22 cellular contexts compared by ENCODE assay signal in the genomic region with DNA sequence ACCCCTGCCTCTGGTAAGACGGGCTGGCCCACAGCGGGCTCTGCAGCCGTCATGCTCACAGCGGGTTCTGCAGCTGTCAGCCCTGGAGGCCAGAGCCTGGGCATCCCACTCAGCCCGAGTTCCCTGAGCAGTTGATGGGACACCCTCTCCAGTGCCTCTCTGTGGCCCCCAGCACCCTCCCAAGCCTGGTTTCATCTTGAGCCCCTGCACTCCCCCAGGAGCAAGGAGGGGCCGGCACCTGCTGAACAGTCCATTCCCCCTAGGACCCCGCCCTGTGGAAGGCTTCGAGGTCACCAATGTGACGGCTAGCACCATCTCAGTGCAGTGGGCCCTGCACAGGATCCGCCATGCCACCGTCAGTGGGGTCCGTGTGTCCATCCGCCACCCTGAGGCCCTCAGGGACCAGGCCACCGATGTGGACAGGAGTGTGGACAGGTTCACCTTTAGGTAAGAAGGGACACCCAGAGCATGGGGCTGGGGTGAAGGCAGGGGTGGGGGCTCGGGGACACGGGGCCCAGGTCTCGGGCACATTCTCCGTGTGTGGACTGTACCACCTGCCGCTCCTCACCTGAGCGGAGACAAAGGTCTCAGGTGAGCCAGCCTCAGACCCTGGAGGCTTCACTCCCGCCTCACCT. TPM values are rescaled to one million over a fixed set of nuclear protein-coding genes. Genes with fewer than 3 reads are reported as not detected.
DNase-seq lines count a peak whose midpoint lies in the region; ATAC-seq, FAIRE-seq and TF ChIP-seq lines count a peak whose summit lies in the region.
"Had no signal": no experiment of that assay in that cellular context is flagged by ENCODE, and none has a peak within 500 bp of the region (broad histone marks: within the 10 kb centered on the region; RNA-seq: fewer than 3 reads in every experiment).

No MANE protein-coding gene starts in this region.

- WGBS in lower leg skin, 2 donors, result 91 to 93% methylated on average over 19 to 21 of the region's 21 CpGs

- TF ChIP-seq CTCF in HEK293 (tag by site-specific recombination; IDR thresholded peaks at IDR 0.05) (no peak), lower leg skin (IDR thresholded peaks at IDR 0.05) (no peak)

- intact Hi-C loops in lower leg skin (cut with DNase I; ENCODE audit: low total_unique reads), result no loop called here

- H3K27me3 Mint-ChIP-seq in activated CD8-positive, alpha-beta memory T cell treated with anti-CD3 and anti-CD28 coated beads, Interleukin-2, amount 10 ng/mL, durations not matched to agents 7 days and 5 days, result peaks cover 2% of the 10 kb centered on the region
- H3K27me3 Mint-ChIP-seq: B cell had no signal

- no peak overlapping the region for H3K27ac ChIP-seq in HEK293 (ENCODE audit: extremely low read depth, low read depth, low read length)

- CTCF ChIA-PET in activated CD8-positive, alpha-beta memory T cell treated with anti-CD3 and anti-CD28 coated beads, Interleukin-2, amount 10 ng/mL, durations not matched to agents 7 days and 5 days (lab: Charles Lee), result interaction anchor here (2.1 kb wide), 1 partner anchor 11 kb away, joined by 5 read pairs; no protein-coding TSS in a partner anchor
- CTCF ChIA-PET in HEK293 (lab: Yijun Ruan, JAX), result interaction anchor here (1.2 to 1.7 kb wide), 3 partner anchors 11 to 216 kb away, joined by 3 to 4 read pairs (median 3); no protein-coding TSS in a partner anchor

- POLR2A ChIA-PET in HEK293 (lab: Yijun Ruan, JAX), result no interaction called here

- no peaks in the 10 kb centered on the region for H3K4me1 ChIP-seq in HEK293 (ENCODE audit: control insufficient read depth, insufficient read depth, low read length)

- no peak for ATAC-seq in activated CD8-positive, alpha-beta memory T cell treated with anti-CD3 and anti-CD28 coated beads, Interleukin-2, amount 10 ng/mL, durations not matched to agents 7 days and 5 days
- ATAC-seq: GM12878, HCT116, Panc1 had no signal

- H3K36me3 ChIP-seq in HEK293 (ENCODE audit: control insufficient read depth in 2 of 2, insufficient read depth in 1 of 2, low read length in 2 of 2), result no peaks in the 10 kb centered on the region

- no peak overlapping the region for H3K4me3 Mint-ChIP-seq in activated CD8-positive, alpha-beta memory T cell treated with anti-CD3 and anti-CD28 coated beads, Interleukin-2, amount 10 ng/mL, durations not matched to agents 7 days and 5 days
- H3K4me3 Mint-ChIP-seq: B cell had no signal

- DNase-seq in activated CD8-positive, alpha-beta memory T cell treated with anti-CD3 and anti-CD28 coated beads, Interleukin-2, amount 10 ng/mL, durations not matched to agents 7 days and 5 days, result peak; percentile 36
- no peak for DNase-seq in activated CD8-positive, alpha-beta memory T cell treated with anti-CD3 and anti-CD28 coated beads, Interleukin-2, amount 50 U/mL, for 4 hours
- peak; percentile 10 to 70 for DNase-seq in lower leg skin (ENCODE audit: low spot score in 2 of 2)
- DNase-seq in stimulated activated CD8-positive, alpha-beta memory T cell treated with anti-CD3 and anti-CD28 coated beads, Interleukin-4, amount 100 ng/mL, for 48 hours, result peak; percentile 17
- DNase-seq in stimulated activated CD4-positive, alpha-beta T cell treated with anti-CD3 and anti-CD28 coated beads, Interleukin-4, amount 100 ng/mL, for 1 hour, result no peak
- DNase-seq in globus pallidus (ENCODE audit: low spot score), result no peak
- no peak for DNase-seq in GM12892 (ENCODE audit: insufficient read length)
- DNase-seq: DMS79, GOT3, KG1, NCI-H1092, NCI-H1436, NCI-H187 treated with DMSO at 0.1 percent for 48 hours, NCI-H2107, NCI-H510A treated with DMSO at 0.1 percent for 48 hours, NCI-H774 had no signal

- H3K9me3 Mint-ChIP-seq in activated CD8-positive, alpha-beta memory T cell treated with anti-CD3 and anti-CD28 coated beads, Interleukin-2, amount 10 ng/mL, durations not matched to agents 7 days and 5 days (ENCODE audit: low read depth), result no peaks in the 10 kb centered on the region

- H3K4me1 Mint-ChIP-seq in activated CD8-positive, alpha-beta memory T cell treated with anti-CD3 and anti-CD28 coated beads, Interleukin-2, amount 10 ng/mL, durations not matched to agents 7 days and 5 days, result no peaks in the 10 kb centered on the region

- TF ChIP-seq POLR2A in lower leg skin (IDR thresholded peaks at IDR 0.05) (no peak), GM12892 (IDR thresholded peaks at IDR 0.05; ENCODE audit: low read depth, low read length) (no peak)

- no peaks in the 10 kb centered on the region for H3K9me3 ChIP-seq in HEK293 (ENCODE audit: control insufficient read depth, insufficient read depth, low read depth, low read length)

- H3K36me3 Mint-ChIP-seq in activated CD8-positive, alpha-beta memory T cell treated with anti-CD3 and anti-CD28 coated beads, Interleukin-2, amount 10 ng/mL, durations not matched to agents 7 days and 5 days, result no peaks in the 10 kb centered on the region

- FAIRE-seq in GM12892 (lab: Jason Lieb, UNC), result no peak
- FAIRE-seq: GM12878, HTR-8/SVneo had no signal

- no peak overlapping the region for H3K27ac Mint-ChIP-seq in activated CD8-positive, alpha-beta memory T cell treated with anti-CD3 and anti-CD28 coated beads, Interleukin-2, amount 10 ng/mL, durations not matched to agents 7 days and 5 days
- H3K27ac Mint-ChIP-seq: B cell had no signal

- H3K4me3 ChIP-seq in HEK293 (ENCODE audit: low read depth, low read length), result no peak overlapping the region
- H3K4me3 ChIP-seq in lower leg skin (ENCODE audit: low read depth, poor library complexity, severe bottlenecking), result no peak overlapping the region
- H3K4me3 ChIP-seq: GM12878 had no signal

TF ChIP-seq in HEK293, 187 proteins besides CTCF, POLR2A, EP300 and RAD21:
- TF ChIP-seq ZNF2 (tag by site-specific recombination; IDR thresholded peaks at IDR 0.05) (no peak), ZNF10 (tag by site-specific recombination; IDR thresholded peaks at IDR 0.05) (0 out of 2 replicates have a peak, but pooled peaks have one; percentile 27), KLF8 (tag by site-specific recombination; IDR thresholded peaks at IDR 0.05) (no peak), IKZF3 (tag by site-specific recombination; IDR thresholded peaks at IDR 0.05) (no peak)

RNA-seq across cellular contexts. Expression of gene MTERF4, which starts 34.5 kb away (rescaled TPM):
- total RNA-seq in activated CD8-positive, alpha-beta memory T cell treated with anti-CD3 and anti-CD28 coated beads, Interleukin-2, amount 10 ng/mL, durations not matched to agents 7 days and 5 days, result 10 to 100 TPM; 31.5 to 33.0 TPM
- 10 to 100 TPM; 26.4 to 58.2 (median 44.7) TPM for total RNA-seq in lower leg skin
- 60.9 TPM for polyA plus RNA-seq in GM12892 (2012; ENCODE audit: missing spikeins)

Comparison
In these comparisons a context has a peak if more than half of its experiments do, and no peak if none do; other contexts are left out.
1. DNase-seq: peak in activated CD8-positive, alpha-beta memory T cell treated with anti-CD3 and anti-CD28 coated beads, Interleukin-2, amount 10 ng/mL, durations not matched to agents 7 days and 5 days (single experiment), lower leg skin (2 of 2) and stimulated activated CD8-positive, alpha-beta memory T cell treated with anti-CD3 and anti-CD28 coated beads, Interleukin-4, amount 100 ng/mL, for 48 hours (single experiment); none in activated CD8-positive, alpha-beta memory T cell treated with anti-CD3 and anti-CD28 coated beads, Interleukin-2, amount 50 U/mL, for 4 hours (single experiment), stimulated activated CD4-positive, alpha-beta T cell treated with anti-CD3 and anti-CD28 coated beads, Interleukin-4, amount 100 ng/mL, for 1 hour (single experiment), globus pallidus (single experiment) and GM12892 (single experiment).